ENCODE assay signal across 1 cellular context in genomic region chr9:133892193-133892920, GRCh38.
TF ChIP-seq lines count a peak whose summit lies in the region.

No MANE protein-coding gene starts in this region.

TF ChIP-seq in HepG2, 621 proteins besides CTCF, POLR2A, EP300 and RAD21 (continued from another document):
- TF ChIP-seq ZNF318 (CRISPR knock-in tag; IDR thresholded peaks at IDR 0.05) (peak; percentile 99), NR2F1 (CRISPR knock-in tag; IDR thresholded peaks at IDR 0.05) (peak; percentile 100), TARDBP (CRISPR knock-in tag; IDR thresholded peaks at IDR 0.05) (peak; percentile 100), STAG1 (CRISPR knock-in tag; IDR thresholded peaks at IDR 0.05) (peak; percentile 43), NCOA2 (CRISPR knock-in tag; IDR thresholded peaks at IDR 0.05) (peak; percentile 98), ZNF468 (CRISPR knock-in tag; IDR thresholded peaks at IDR 0.05) (no peak), NCOR1 (IDR thresholded peaks at IDR 0.05; ENCODE audit: borderline replicate concordance, low read length) (peak; percentile 99), NFE2L2 (IDR thresholded peaks at IDR 0.05; ENCODE audit: low read length) (no peak), HMGA1 (CRISPR knock-in tag; conservative IDR thresholded peaks at IDR 0.05) (no peak), NR3C1 (CRISPR knock-in tag; IDR thresholded peaks at IDR 0.05) (no peak), KLF6 (CRISPR knock-in tag; IDR thresholded peaks at IDR 0.05) (peak; percentile 81), FOSL1 (CRISPR knock-in tag; IDR thresholded peaks at IDR 0.05; ENCODE audit: borderline replicate concordance) (no peak), UBTF (CRISPR knock-in tag; IDR thresholded peaks at IDR 0.05) (peak; percentile 99), IRF9 (CRISPR knock-in tag; IDR thresholded peaks at IDR 0.05; ENCODE audit: borderline replicate concordance) (peak; percentile 83), ZNF598 (CRISPR knock-in tag; IDR thresholded peaks at IDR 0.05; ENCODE audit: borderline replicate concordance) (peak; percentile 76; the same call in 1 of the 2 replicates), SNAPC4 (CRISPR knock-in tag; IDR thresholded peaks at IDR 0.05) (0 out of 2 replicates have a peak, but pooled peaks have one; percentile 0), MYPOP (CRISPR knock-in tag; IDR thresholded peaks at IDR 0.05) (peak; percentile 75), ZSCAN5A (CRISPR knock-in tag; IDR thresholded peaks at IDR 0.05; ENCODE audit: borderline replicate concordance) (peak; percentile 89; the same call in 1 of the 2 replicates), ZMAT3 (CRISPR knock-in tag; conservative IDR thresholded peaks at IDR 0.05) (peak; percentile 92; the same call in 1 of the 2 replicates), SP1 (IDR thresholded peaks at IDR 0.05) (no peak), SP1 (CRISPR knock-in tag; IDR thresholded peaks at IDR 0.05) (no peak), ZFAT (CRISPR knock-in tag; conservative IDR thresholded peaks at IDR 0.05) (no peak), ZSCAN22 (CRISPR knock-in tag; IDR thresholded peaks at IDR 0.05) (peak; percentile 50; the same call in 1 of the 2 replicates), ZBTB46 (CRISPR knock-in tag; IDR thresholded peaks at IDR 0.05; ENCODE audit: borderline replicate concordance) (peak; percentile 95; the same call in 1 of the 2 replicates), ZNF441 (CRISPR knock-in tag; IDR thresholded peaks at IDR 0.05; ENCODE audit: borderline replicate concordance) (peak; percentile 87), THAP9 (CRISPR knock-in tag; IDR thresholded peaks at IDR 0.05; ENCODE audit: borderline replicate concordance) (peak; percentile 80; the same call in 1 of the 2 replicates), ZNF7 (CRISPR knock-in tag; IDR thresholded peaks at IDR 0.05) (no peak), TBL1XR1 (IDR thresholded peaks at IDR 0.05; ENCODE audit: borderline replicate concordance, low read length, partially characterized antibody) (peak; percentile 96), ZZZ3 (CRISPR knock-in tag; IDR thresholded peaks at IDR 0.05; ENCODE audit: borderline replicate concordance) (peak; percentile 84)
TF ChIP-seq in HepG2: peak in this region for 404.
